In the genomic region with DNA sequence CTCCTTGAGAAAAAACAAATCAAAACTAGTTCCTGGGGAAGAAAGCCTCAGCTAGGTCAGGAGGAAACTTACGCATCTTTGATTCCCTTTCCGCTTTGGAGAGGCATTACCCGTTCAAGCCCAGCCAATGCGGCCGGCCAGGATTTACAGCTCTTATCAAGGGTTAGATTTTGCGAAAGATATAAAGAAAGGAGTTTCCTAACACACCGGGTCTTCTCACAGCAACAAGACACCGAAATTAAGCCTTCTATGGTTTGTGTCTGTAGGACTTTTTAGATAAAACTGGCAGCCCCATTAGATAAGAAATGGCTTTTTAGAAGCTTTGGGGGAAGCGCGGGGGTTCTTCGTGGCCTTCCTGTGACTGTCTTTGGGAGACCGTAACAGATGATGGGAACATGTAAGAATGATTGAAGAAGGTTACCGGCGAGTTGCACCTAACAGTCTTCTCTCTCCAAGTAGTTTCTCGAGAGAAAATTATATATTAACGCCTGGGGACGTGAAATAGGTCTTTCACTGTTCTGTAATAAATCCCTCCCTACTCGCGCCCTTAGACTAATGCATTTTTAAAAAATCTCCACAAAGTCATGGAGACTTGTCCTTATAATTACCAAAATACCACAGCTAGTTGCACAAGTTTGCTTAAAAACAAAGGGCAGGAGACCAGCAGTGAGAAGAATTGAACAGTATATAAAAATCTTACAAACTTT, we compare ENCODE assay signal across 11 cellular contexts. TPM values are rescaled to one million over a fixed set of nuclear protein-coding genes. Genes with fewer than 3 reads are reported as not detected.
DNase-seq lines count a peak whose midpoint lies in the region; ATAC-seq, FAIRE-seq and TF ChIP-seq lines count a peak whose summit lies in the region.
"Had no signal": no experiment of that assay in that cellular context is flagged by ENCODE, and none has a peak within 500 bp of the region (broad histone marks: within the 10 kb centered on the region; RNA-seq: fewer than 3 reads in every experiment).

No MANE protein-coding gene starts in this region.

- WGBS in HUES64 = 2% methylated on average over 19 of the region's 19 CpGs

- TF ChIP-seq CTCF in Caco-2 (IDR thresholded peaks at IDR 0.05; ENCODE audit: insufficient read depth in 1 of 2, low read depth in 1 of 2, low read length in 1 of 2, severe bottlenecking in 1 of 2, unreplicated experiment in 1 of 2) = no peak
- TF ChIP-seq CTCF in bronchial epithelial cell (IDR thresholded peaks at IDR 0.05; ENCODE audit: insufficient read depth, low read length, severe bottlenecking) = no peak

- H3K36me3 Mint-ChIP-seq in Caco-2 (ENCODE audit: insufficient read depth, unreplicated experiment) = peaks cover 9% of the 10 kb centered on the region

- no peak overlapping the region for H3K27ac Mint-ChIP-seq in Caco-2 (ENCODE audit: unreplicated experiment)

- FAIRE-seq in bronchial epithelial cell (lab: Jason Lieb, UNC) (no peak), HTR-8/SVneo (lab: Jason Lieb, UNC) (no peak)

- H3K9me3 ChIP-seq in Caco-2 (no peaks in the 10 kb centered on the region), HUES64 (ENCODE audit: insufficient read depth, low read depth, low read length) (no peaks in the 10 kb centered on the region), mucosa of stomach (ENCODE audit: control insufficient read depth, low read length) (no peaks in the 10 kb centered on the region)

- H3K4me1 ChIP-seq in Caco-2 (no peaks in the 10 kb centered on the region), HUES64 (ENCODE audit: insufficient read depth, low read length) (peaks cover 76% of the 10 kb centered on the region), mucosa of stomach (ENCODE audit: control insufficient read depth, insufficient read depth, low read length) (peaks cover 3% of the 10 kb centered on the region)
- H3K4me1 ChIP-seq: parathyroid adenoma had no signal

- no peak for ATAC-seq in HG02884 (IDR thresholded peaks at IDR 0.05; ENCODE audit: unreplicated experiment)

- peaks cover 23% of the 10 kb centered on the region for H3K27me3 Mint-ChIP-seq in Caco-2 (ENCODE audit: insufficient read depth, unreplicated experiment)

- no peak overlapping the region for H3K27ac ChIP-seq in HUES64 (ENCODE audit: low read depth, low read length)
- H3K27ac ChIP-seq: parathyroid adenoma had no signal

- H3K4me1 Mint-ChIP-seq in Caco-2 (ENCODE audit: low read depth, unreplicated experiment) = no peaks in the 10 kb centered on the region

- H3K36me3 ChIP-seq in Caco-2 (ENCODE audit: control insufficient read depth, insufficient read depth, low read length) = no peaks in the 10 kb centered on the region
- H3K36me3 ChIP-seq in HUES64 (ENCODE audit: insufficient read depth, low read length) = no peaks in the 10 kb centered on the region
- H3K36me3 ChIP-seq in bronchial epithelial cell (ENCODE audit: control insufficient read depth, insufficient read depth, low read length) = no peaks in the 10 kb centered on the region
- no peaks in the 10 kb centered on the region for H3K36me3 ChIP-seq in mucosa of stomach (ENCODE audit: control insufficient read depth, insufficient read depth, low read length)

- H3K27me3 ChIP-seq in Caco-2 (replicated peaks; ENCODE audit: control insufficient read depth, insufficient read depth, low read length) (no peaks in the 10 kb centered on the region; the same call in none of the 2 replicates), HUES64 (ENCODE audit: insufficient read depth, low read length) (peaks cover 99% of the 10 kb centered on the region), bronchial epithelial cell (ENCODE audit: control insufficient read depth, insufficient read depth, low read length) (peaks cover 1% of the 10 kb centered on the region), mucosa of stomach (ENCODE audit: control insufficient read depth, insufficient read depth, low read length) (peaks cover 94% of the 10 kb centered on the region)

- no peak for DNase-seq in Caco-2
- no peak for DNase-seq in bronchial epithelial cell (ENCODE audit: low read depth)
- no peak for DNase-seq in EL
- no peak for DNase-seq in HTR-8/SVneo (ENCODE audit: insufficient read length, low spot score)
- no peak for DNase-seq in SIG-M5 treated with dmso at 0.1 percent for 504 hours (lab: John Stamatoyannopoulos, UW; ENCODE audit: unreplicated experiment)
- DNase-seq: activated CD4-positive, alpha-beta T cell treated with anti-CD3 and anti-CD28 coated beads, Interleukin-2, amount 50 U/mL, for 1 hour; COR-L47 had no signal

- peak overlapping the region; percentile 83 for H3K4me3 Mint-ChIP-seq in Caco-2 (ENCODE audit: unreplicated experiment)

- POLR2A ChIA-PET in Caco-2 (lab: Charles Lee) = no interaction called here

- no TSS peak for BruUV-seq in Caco-2 (replicated peaks; lab: Mats Ljungman, UMichigan)

- intact Hi-C loops in Caco-2 (cut with micrococcal nuclease; ENCODE audit: unreplicated experiment) = loop anchor here (2.0 to 10.0 kb wide), 3 partner anchors 17 to 1273 kb away; no protein-coding TSS in a partner anchor

- CTCF ChIA-PET in Caco-2 (lab: Charles Lee) = no interaction called here

- H3K9me3 Mint-ChIP-seq in Caco-2 (ENCODE audit: unreplicated experiment) = no peaks in the 10 kb centered on the region

- no peak overlapping the region for H3K9ac ChIP-seq in HUES64 (ENCODE audit: low read depth, low read length)
- peak overlapping the region; percentile 77 for H3K9ac ChIP-seq in mucosa of stomach (ENCODE audit: low read length)
- H3K9ac ChIP-seq: parathyroid adenoma had no signal

- no peak overlapping the region for H3K4me3 ChIP-seq in Caco-2 (ENCODE audit: low read depth, low read length)
- H3K4me3 ChIP-seq in HUES64 (ENCODE audit: low read length) = peak overlapping the region; percentile 59
- H3K4me3 ChIP-seq in bronchial epithelial cell (ENCODE audit: low read depth, low read length) = peak overlapping the region; percentile 70
- H3K4me3 ChIP-seq in mucosa of stomach (ENCODE audit: low read length) = peak overlapping the region; percentile 16

RNA-seq across cellular contexts. Expression of a gene that starts 1.3 kb away (rescaled TPM):
- total RNA-seq in Caco-2 (2022) = 0.29 and 0.88 TPM in 2 replicates
- polyA plus RNA-seq in HUES64 (2013, experiment 1 of 2) = 0.90 TPM
- 0.51 TPM for polyA plus RNA-seq in HUES64 (2013, experiment 2 of 2)
- total RNA-seq in bronchial epithelial cell = 1.8 and 6.1 TPM in 2 replicates
